19 cellular contexts compared by ENCODE assay signal in genomic region chr9:134461436-134461982, GRCh38.
"Had no signal": no experiment of that assay in that cellular context is flagged by ENCODE, and none has a peak within 500 bp of the region (broad histone marks: within the 10 kb centered on the region; RNA-seq: fewer than 3 reads in every experiment).

No MANE protein-coding gene starts in this region.

- H3K4me3 Mint-ChIP-seq: activated CD4-positive, alpha-beta T cell treated with anti-CD3 and anti-CD28 coated beads, Interleukin-2, amount 10 ng/mL, durations not matched to agents 7 days and 5 days; activated T-cell treated with anti-CD3 and anti-CD28 coated beads, Interleukin-2, amount 50 U/mL, for 72 hours; natural killer cell; stimulated activated naive CD8-positive, alpha-beta T cell treated with anti-CD3 and anti-CD28 coated beads, Interleukin-15, amount 100 ng/mL, for 72 hours had no signal

- H3K36me3 Mint-ChIP-seq: natural killer cell had no signal

- ATAC-seq: activated CD4-positive, CD25-positive, alpha-beta regulatory T cell treated with anti-CD3 and anti-CD28 coated beads, Interleukin-2, amount 50 U/mL, for 24 hours; activated T-cell treated with anti-CD3 and anti-CD28 coated beads, Interleukin-2, amount 50 U/mL, for 72 hours; natural killer cell; pancreas; stimulated activated naive CD8-positive, alpha-beta T cell treated with anti-CD3 and anti-CD28 coated beads, Interleukin-15, amount 100 ng/mL, for 72 hours had no signal

- H3K27ac ChIP-seq: hepatocyte, neutrophil, pancreas, right lobe of liver, vagina had no signal

- H3K27me3 ChIP-seq: hepatocyte, pancreas, right lobe of liver, vagina had no signal

- H3K36me3 ChIP-seq: neutrophil, pancreas, right lobe of liver, vagina had no signal

- H3K9me3 ChIP-seq: neutrophil, pancreas, right lobe of liver, vagina had no signal

- H3K9me3 Mint-ChIP-seq: activated CD4-positive, alpha-beta T cell treated with anti-CD3 and anti-CD28 coated beads, Interleukin-2, amount 10 ng/mL, durations not matched to agents 7 days and 5 days; activated T-cell treated with anti-CD3 and anti-CD28 coated beads, Interleukin-2, amount 50 U/mL, for 72 hours; natural killer cell had no signal

- H3K27ac Mint-ChIP-seq: activated CD4-positive, alpha-beta T cell treated with anti-CD3 and anti-CD28 coated beads, Interleukin-2, amount 10 ng/mL, durations not matched to agents 7 days and 5 days; activated T-cell treated with anti-CD3 and anti-CD28 coated beads, Interleukin-2, amount 50 U/mL, for 72 hours; natural killer cell; stimulated activated naive CD8-positive, alpha-beta T cell treated with anti-CD3 and anti-CD28 coated beads, Interleukin-15, amount 100 ng/mL, for 72 hours had no signal

- DNase-seq: activated CD4-positive, alpha-beta T cell treated with anti-CD3 and anti-CD28 coated beads, Interleukin-2, amount 10 ng/mL, durations not matched to agents 7 days and 5 days; activated CD8-positive, alpha-beta memory T cell treated with anti-CD3 and anti-CD28 coated beads, Interleukin-2, amount 50 U/mL, for 4 hours; activated effector memory CD4-positive, alpha-beta T cell treated with anti-CD3 and anti-CD28 coated beads, Interleukin-2, amount 50 U/mL, for 16 hours; activated naive CD4-positive, alpha-beta T cell treated with anti-CD3 and anti-CD28 coated beads, Interleukin-2, amount 50 U/mL, for 16 hours; activated T-cell treated with anti-CD3 and anti-CD28 coated beads, Interleukin-2, amount 50 U/mL, for 72 hours; effector CD4-positive, alpha-beta T cell; natural killer cell; right lobe of liver; small intestine; stimulated activated CD4-positive, alpha-beta T cell treated with anti-CD3 and anti-CD28 coated beads, Interleukin-15, amount 100 ng/mL, for 24 hours; stimulated activated CD4-positive, alpha-beta T cell treated with anti-CD3 and anti-CD28 coated beads, Interleukin-2, amount 100 ng/mL, for 48 hours; stimulated activated naive CD8-positive, alpha-beta T cell treated with anti-CD3 and anti-CD28 coated beads, Interleukin-15, amount 100 ng/mL, for 72 hours; T1000; trophoblast cell had no signal

- H3K4me3 ChIP-seq: hepatocyte, pancreas, right lobe of liver, vagina had no signal

- H3K4me1 ChIP-seq: pancreas, right lobe of liver had no signal

- H3K27me3 Mint-ChIP-seq: activated CD4-positive, alpha-beta T cell treated with anti-CD3 and anti-CD28 coated beads, Interleukin-2, amount 10 ng/mL, durations not matched to agents 7 days and 5 days had no signal

- H3K4me2 ChIP-seq: hepatocyte had no signal
